ENCODE assay signal across 10 cellular contexts in the genomic region with DNA sequence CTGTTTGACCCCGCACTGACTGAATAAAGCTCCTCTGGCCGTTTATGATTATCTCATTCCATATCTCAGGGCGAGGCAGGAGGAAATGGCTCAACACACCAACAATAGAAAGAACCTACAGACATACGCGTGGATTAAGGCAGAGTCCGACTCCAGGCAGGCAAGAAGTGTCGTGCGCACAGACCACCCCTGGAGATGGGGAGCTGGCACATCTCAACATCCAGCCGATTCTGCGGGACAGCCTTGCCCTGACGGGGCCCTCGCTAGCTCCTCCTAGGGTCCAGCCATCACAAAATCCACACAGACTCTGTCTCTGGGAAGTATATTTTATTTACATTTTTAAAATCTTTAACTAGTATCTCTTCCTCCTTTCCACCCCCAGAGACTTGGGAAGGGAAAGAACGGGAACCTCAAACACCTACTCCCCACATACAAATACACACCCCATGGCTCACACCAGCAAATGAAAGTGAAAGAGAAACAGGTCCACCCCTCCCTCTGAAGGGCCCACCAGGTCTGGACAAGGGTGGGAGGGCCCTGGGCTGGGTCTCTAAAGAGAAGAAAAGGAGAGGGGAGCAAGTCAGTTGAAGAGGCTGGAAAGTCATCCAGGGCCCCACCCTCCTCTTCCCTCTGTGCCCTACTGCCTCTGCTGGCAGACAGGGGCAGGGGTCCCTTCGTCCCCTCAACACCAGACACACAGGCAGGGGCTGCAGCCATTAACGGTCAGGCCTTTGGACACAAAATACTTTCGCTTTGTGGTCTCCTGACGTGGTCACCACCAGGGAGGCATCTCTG. TPM values are rescaled to one million over a fixed set of nuclear protein-coding genes. Genes with fewer than 3 reads are reported as not detected.
A peak's percentile ranks its signal among the peaks of the same experiment; 100 is the strongest.
DNase-seq lines count a peak whose midpoint lies in the region; ATAC-seq and TF ChIP-seq lines count a peak whose summit lies in the region.
"Had no signal": no experiment of that assay in that cellular context is flagged by ENCODE, and none has a peak within 500 bp of the region (broad histone marks: within the 10 kb centered on the region; RNA-seq: fewer than 3 reads in every experiment).

No MANE protein-coding gene starts in this region.

- H3K9me3 ChIP-seq in SJSA1 (replicated peaks), result no peaks in the 10 kb centered on the region

- H3K4me3 ChIP-seq in SJSA1, result peak overlapping the region; percentile 7; the same call in 1 of the 2 replicates

- ATAC-seq in foreskin keratinocyte (no peak), GM18519 (IDR thresholded peaks at IDR 0.05; ENCODE audit: low FRiP score, unreplicated experiment) (no peak), GM18502 (IDR thresholded peaks at IDR 0.05; ENCODE audit: poor library complexity, unreplicated experiment) (no peak)
- peak; percentile 57 for ATAC-seq in stimulated activated naive CD8-positive, alpha-beta T cell treated with anti-CD3 and anti-CD28 coated beads, Interleukin-15, amount 100 ng/mL, for 72 hours

- H3K4me1 Mint-ChIP-seq in activated T-cell treated with anti-CD3 and anti-CD28 coated beads, Interleukin-2, amount 50 U/mL, for 24 hours (ENCODE audit: low read depth), result peaks cover 33% of the 10 kb centered on the region
- H3K4me1 Mint-ChIP-seq in stimulated activated naive CD8-positive, alpha-beta T cell treated with anti-CD3 and anti-CD28 coated beads, Interleukin-15, amount 100 ng/mL, for 72 hours, result peaks cover 59% of the 10 kb centered on the region

- H3K27ac ChIP-seq in SJSA1, result peak overlapping the region; percentile 87
- no peak overlapping the region for H3K27ac ChIP-seq in foreskin keratinocyte

- H3K9me3 Mint-ChIP-seq in activated T-cell treated with anti-CD3 and anti-CD28 coated beads, Interleukin-2, amount 50 U/mL, for 24 hours, result no peaks in the 10 kb centered on the region
- H3K9me3 Mint-ChIP-seq in stimulated activated naive CD8-positive, alpha-beta T cell treated with anti-CD3 and anti-CD28 coated beads, Interleukin-15, amount 100 ng/mL, for 72 hours, result no peaks in the 10 kb centered on the region

- peaks cover 59% of the 10 kb centered on the region for H3K4me1 ChIP-seq in SJSA1 (replicated peaks)
- H3K4me1 ChIP-seq in foreskin keratinocyte, result no peaks in the 10 kb centered on the region

- H3K27me3 ChIP-seq in SJSA1 (replicated peaks) (no peaks in the 10 kb centered on the region), foreskin keratinocyte (no peaks in the 10 kb centered on the region)

- no peak for DNase-seq in activated T-cell treated with anti-CD3 and anti-CD28 coated beads, Interleukin-2, amount 50 U/mL, for 24 hours
- no peak for DNase-seq in activated T-cell treated with anti-CD3 and anti-CD28 coated beads, Interleukin-2, amount 50 U/mL, for 48 hours
- DNase-seq in SJSA1 (ENCODE audit: low read depth in 1 of 2, low spot score in 2 of 2) (peak; percentile 78 to 84), foreskin keratinocyte (no peak), HuH-7 (ENCODE audit: low spot score) (no peak)
- DNase-seq in stimulated activated naive CD8-positive, alpha-beta T cell treated with anti-CD3 and anti-CD28 coated beads, Interleukin-15, amount 100 ng/mL, for 72 hours, result no peak
- DNase-seq: NCI-H1694 treated with DMSO at 0.1 percent for 48 hours had no signal

- H3K27me3 Mint-ChIP-seq in activated T-cell treated with anti-CD3 and anti-CD28 coated beads, Interleukin-2, amount 50 U/mL, for 24 hours, result no peaks in the 10 kb centered on the region
- no peaks in the 10 kb centered on the region for H3K27me3 Mint-ChIP-seq in stimulated activated naive CD8-positive, alpha-beta T cell treated with anti-CD3 and anti-CD28 coated beads, Interleukin-15, amount 100 ng/mL, for 72 hours

- peak; percentile 31 for TF ChIP-seq CTCF in foreskin keratinocyte (conservative IDR thresholded peaks at IDR 0.05)

- H3K36me3 Mint-ChIP-seq in activated T-cell treated with anti-CD3 and anti-CD28 coated beads, Interleukin-2, amount 50 U/mL, for 24 hours (ENCODE audit: low read depth), result peaks cover 56% of the 10 kb centered on the region

- no peak overlapping the region for H3K4me3 Mint-ChIP-seq in activated T-cell treated with anti-CD3 and anti-CD28 coated beads, Interleukin-2, amount 50 U/mL, for 24 hours
- no peak overlapping the region for H3K4me3 Mint-ChIP-seq in stimulated activated naive CD8-positive, alpha-beta T cell treated with anti-CD3 and anti-CD28 coated beads, Interleukin-15, amount 100 ng/mL, for 72 hours

- H3K36me3 ChIP-seq in SJSA1, result peaks cover 67% of the 10 kb centered on the region

- peak overlapping the region; percentile 85 for H3K27ac Mint-ChIP-seq in activated T-cell treated with anti-CD3 and anti-CD28 coated beads, Interleukin-2, amount 50 U/mL, for 24 hours
- peak overlapping the region; percentile 30 to 44 for H3K27ac Mint-ChIP-seq in stimulated activated naive CD8-positive, alpha-beta T cell treated with anti-CD3 and anti-CD28 coated beads, Interleukin-15, amount 100 ng/mL, for 72 hours

RNA-seq across cellular contexts. Expression of gene GPBAR1, which starts 3.2 kb away (rescaled TPM):
- 0.89 TPM in 1 of 2 replicates, not detected in the other for total RNA-seq in SJSA1 (2014; rRNA removed; shearing (Covaris generic))
- 0.14 and 0.18 TPM in 2 replicates for total RNA-seq in foreskin keratinocyte
- 0.11 and 0.12 TPM in 2 replicates for polyA plus RNA-seq in foreskin keratinocyte
- polyA plus RNA-seq: fibroblast of lung had no signal

RNA-seq across cellular contexts. Expression of gene AAMP, which starts 5.9 kb away (rescaled TPM):
- 184 and 231 TPM in 2 replicates for total RNA-seq in SJSA1 (2014; rRNA removed; shearing (Covaris generic))
- total RNA-seq in foreskin keratinocyte, result 101 and 108 TPM in 2 replicates
- polyA plus RNA-seq in foreskin keratinocyte, result 114 and 120 TPM in 2 replicates

RNA-seq across cellular contexts. Expression of gene PNKD, which starts 6.3 kb away (rescaled TPM):
- total RNA-seq in SJSA1 (2014; rRNA removed; shearing (Covaris generic)), result 57.7 and 63.2 TPM in 2 replicates
- 40.9 and 43.5 TPM in 2 replicates for total RNA-seq in foreskin keratinocyte
- 65.1 and 66.6 TPM in 2 replicates for polyA plus RNA-seq in foreskin keratinocyte

RNA-seq across cellular contexts. Expression of gene TMBIM1, which starts 28.3 kb away (rescaled TPM):
- 76.0 and 86.5 TPM in 2 replicates for total RNA-seq in SJSA1 (2014; rRNA removed; shearing (Covaris generic))
- total RNA-seq in foreskin keratinocyte, result 435 and 443 TPM in 2 replicates
- 367 and 396 TPM in 2 replicates for polyA plus RNA-seq in foreskin keratinocyte

RNA-seq across cellular contexts. Expression of gene ARPC2, which starts 47.0 kb away (rescaled TPM):
- 490 and 702 TPM in 2 replicates for total RNA-seq in SJSA1 (2014; rRNA removed; shearing (Covaris generic))
- total RNA-seq in foreskin keratinocyte, result 794 and 818 TPM in 2 replicates
- 894 and 918 TPM in 2 replicates for polyA plus RNA-seq in foreskin keratinocyte

Comparison
In these comparisons a context has a peak if more than half of its experiments do, and no peak if none do; other contexts are left out.
1. DNase-seq: peak in SJSA1 (2 of 2); none in activated T-cell treated with anti-CD3 and anti-CD28 coated beads, Interleukin-2, amount 50 U/mL, for 24 hours (single experiment), activated T-cell treated with anti-CD3 and anti-CD28 coated beads, Interleukin-2, amount 50 U/mL, for 48 hours (0 of 2), foreskin keratinocyte (0 of 2), stimulated activated naive CD8-positive, alpha-beta T cell treated with anti-CD3 and anti-CD28 coated beads, Interleukin-15, amount 100 ng/mL, for 72 hours (0 of 2) and HuH-7 (single experiment).